ENCODE assay signal across 1 cellular context in the genomic region with DNA sequence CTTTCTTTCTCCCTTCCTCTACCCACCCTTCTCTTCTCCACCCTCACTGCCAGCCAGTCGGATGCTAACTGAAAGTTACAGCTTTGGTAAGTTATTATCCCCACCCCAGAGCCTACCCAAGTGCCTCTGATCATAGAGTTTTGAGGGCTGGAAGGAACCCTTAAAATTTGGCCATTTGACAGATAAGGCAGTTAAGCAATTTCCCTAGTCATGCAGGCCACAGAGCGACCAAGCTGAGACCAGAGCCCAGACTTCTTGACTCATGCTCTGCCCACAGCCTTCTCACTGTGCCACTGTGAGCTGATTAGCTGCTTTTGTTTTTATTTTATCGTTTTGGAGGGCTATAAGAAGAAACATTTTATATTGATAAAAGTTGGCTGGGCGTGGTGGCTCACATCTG.
A peak's percentile ranks its signal among the peaks of the same experiment; 100 is the strongest.
TF ChIP-seq lines count a peak whose summit lies in the region.

No MANE protein-coding gene starts in this region.

TF ChIP-seq in IMR-90, 13 proteins besides CTCF, POLR2A, EP300 and RAD21:
- TF ChIP-seq NFE2L2 (IDR thresholded peaks at IDR 0.05; ENCODE audit: low read depth, low read length) (peak; percentile 34; the same call in 1 of the 2 replicates), CEBPB (IDR thresholded peaks at IDR 0.05; ENCODE audit: low read depth, low read length) (peak; percentile 79)
- TF ChIP-seq, protein P1, sequence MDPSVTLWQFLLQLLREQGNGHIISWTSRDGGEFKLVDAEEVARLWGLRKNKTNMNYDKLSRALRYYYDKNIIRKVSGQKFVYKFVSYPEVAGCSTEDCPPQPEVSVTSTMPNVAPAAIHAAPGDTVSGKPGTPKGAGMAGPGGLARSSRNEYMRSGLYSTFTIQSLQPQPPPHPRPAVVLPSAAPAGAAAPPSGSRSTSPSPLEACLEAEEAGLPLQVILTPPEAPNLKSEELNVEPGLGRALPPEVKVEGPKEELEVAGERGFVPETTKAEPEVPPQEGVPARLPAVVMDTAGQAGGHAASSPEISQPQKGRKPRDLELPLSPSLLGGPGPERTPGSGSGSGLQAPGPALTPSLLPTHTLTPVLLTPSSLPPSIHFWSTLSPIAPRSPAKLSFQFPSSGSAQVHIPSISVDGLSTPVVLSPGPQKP (IDR thresholded peaks at IDR 0.05; ENCODE audit: borderline replicate concordance, low read depth, low read length) = no peak
